Comparison of ENCODE assay signal across 19 cellular contexts in genomic region chr3:25338158-25338725, GRCh38.
DNase-seq lines count a peak whose midpoint lies in the region; ATAC-seq, FAIRE-seq and TF ChIP-seq lines count a peak whose summit lies in the region.
"Had no signal": no experiment of that assay in that cellular context is flagged by ENCODE, and none has a peak within 500 bp of the region (broad histone marks: within the 10 kb centered on the region; RNA-seq: fewer than 3 reads in every experiment).

No MANE protein-coding gene starts in this region.

- no peaks in the 10 kb centered on the region for H3K79me2 ChIP-seq in mesendoderm (ENCODE audit: control insufficient read depth, insufficient read depth, low read length)

- H3K4ac ChIP-seq in mesendoderm (ENCODE audit: low read depth, low read length) = peak overlapping the region; percentile 36

- no peak for FAIRE-seq in pancreas (lab: Jason Lieb, UNC)
- FAIRE-seq: GM12892 had no signal

- H3K4me2 ChIP-seq in mesendoderm (ENCODE audit: low read length) = no peak overlapping the region

- H3K79me1 ChIP-seq in mesendoderm (ENCODE audit: low read length) = no peaks in the 10 kb centered on the region

- H3K4me1 ChIP-seq in adipocyte (ENCODE audit: control insufficient read depth, insufficient read depth, low read length) (no peaks in the 10 kb centered on the region), mesendoderm (ENCODE audit: control insufficient read depth, low read depth, low read length) (no peaks in the 10 kb centered on the region), pancreas (no peaks in the 10 kb centered on the region)

- no peak overlapping the region for H3K18ac ChIP-seq in mesendoderm (ENCODE audit: low read length)

- peak overlapping the region; percentile 36 for H3K27ac ChIP-seq in mesendoderm (ENCODE audit: low read depth, low read length)
- no peak overlapping the region for H3K27ac ChIP-seq in pancreas
- H3K27ac ChIP-seq: HL-60, SK-N-MC had no signal

- H2AK5ac ChIP-seq in mesendoderm (ENCODE audit: low read length) = no peak overlapping the region

- ATAC-seq in HG03571 (IDR thresholded peaks at IDR 0.05; ENCODE audit: unreplicated experiment) (no peak), pancreas (no peak)

- H3K36me3 ChIP-seq in adipocyte (ENCODE audit: control insufficient read depth, insufficient read depth, low read length, severe bottlenecking) (no peaks in the 10 kb centered on the region), mesendoderm (ENCODE audit: control insufficient read depth, insufficient read depth, low read length) (no peaks in the 10 kb centered on the region), pancreas (no peaks in the 10 kb centered on the region)

- no peak overlapping the region for H2BK5ac ChIP-seq in mesendoderm (ENCODE audit: low read length)

- H2BK15ac ChIP-seq in mesendoderm (replicated peaks; ENCODE audit: low read depth) = no peak overlapping the region

- no peak overlapping the region for H3K9ac ChIP-seq in adipocyte (ENCODE audit: low read length)
- no peak overlapping the region for H3K9ac ChIP-seq in mesendoderm (ENCODE audit: low read length)

- H3K23ac ChIP-seq in mesendoderm (ENCODE audit: low read length) = no peak overlapping the region

- no CpG with 5 or more reads among the region's 1 CpG for WGBS in mesendoderm (ENCODE audit: extremely low coverage, insufficient coverage, low lambda C conversion rate)
- 14 to 21% methylated on average over 1 of the region's 1 CpG for WGBS in pancreas, 2 donors

- intact Hi-C loops in pancreas (cut with DNase I) = no loop called here

- H3K56ac ChIP-seq in mesendoderm (ENCODE audit: low read length) = no peak overlapping the region

- no peak overlapping the region for H4K5ac ChIP-seq in mesendoderm (ENCODE audit: low read length)

- H3K4me3 ChIP-seq in adipocyte (ENCODE audit: low read length) = no peak overlapping the region
- no peak overlapping the region for H3K4me3 ChIP-seq in mesendoderm (ENCODE audit: low read length)
- H3K4me3 ChIP-seq in pancreas = no peak overlapping the region
- H3K4me3 ChIP-seq: SK-N-MC had no signal

- DNase-seq in COR-L47 (lab: John Stamatoyannopoulos, UW) (peak; percentile 18), NCI-H1092 (lab: John Stamatoyannopoulos, UW) (peak; percentile 1), adipocyte (ENCODE audit: low read depth) (peak; percentile 29), mesendoderm (peak; percentile 92), pancreas (no peak), cerebellar cortex (ENCODE audit: low spot score) (no peak)
- DNase-seq: Calu3; CD4-positive, CD25-positive, alpha-beta regulatory T cell; DMS79; GDM1; GOT3; KG1; NCI-H1417 treated with DMSO at 0.1 percent for 48 hours; NCI-H2029 treated with DMSO at 0.1 percent for 48 hours; NCI-H226 had no signal

- no peaks in the 10 kb centered on the region for H3K9me3 ChIP-seq in adipocyte (ENCODE audit: control insufficient read depth, low read length)
- H3K9me3 ChIP-seq in pancreas = no peaks in the 10 kb centered on the region

- peaks cover 11% of the 10 kb centered on the region for H3K27me3 ChIP-seq in adipocyte (replicated peaks; ENCODE audit: control insufficient read depth, insufficient read depth, low read length)
- H3K27me3 ChIP-seq in mesendoderm (ENCODE audit: insufficient read depth, low read length, poor library complexity) = no peaks in the 10 kb centered on the region
- H3K27me3 ChIP-seq in pancreas = no peaks in the 10 kb centered on the region

- H2BK120ac ChIP-seq in mesendoderm (ENCODE audit: low read depth, low read length) = no peak overlapping the region

- H4K8ac ChIP-seq in mesendoderm (ENCODE audit: low read depth, low read length) = no peak overlapping the region

- no peak for TF ChIP-seq CTCF in pancreas (IDR thresholded peaks at IDR 0.05)

Comparison
In these comparisons a context has a peak if more than half of its experiments do, and no peak if none do; other contexts are left out.
1. DNase-seq: peak in COR-L47 (single experiment), NCI-H1092 (single experiment), adipocyte (single experiment) and mesendoderm (single experiment); none in pancreas (0 of 6) and cerebellar cortex (single experiment).